23 cellular contexts compared by ENCODE assay signal in the genomic region with DNA sequence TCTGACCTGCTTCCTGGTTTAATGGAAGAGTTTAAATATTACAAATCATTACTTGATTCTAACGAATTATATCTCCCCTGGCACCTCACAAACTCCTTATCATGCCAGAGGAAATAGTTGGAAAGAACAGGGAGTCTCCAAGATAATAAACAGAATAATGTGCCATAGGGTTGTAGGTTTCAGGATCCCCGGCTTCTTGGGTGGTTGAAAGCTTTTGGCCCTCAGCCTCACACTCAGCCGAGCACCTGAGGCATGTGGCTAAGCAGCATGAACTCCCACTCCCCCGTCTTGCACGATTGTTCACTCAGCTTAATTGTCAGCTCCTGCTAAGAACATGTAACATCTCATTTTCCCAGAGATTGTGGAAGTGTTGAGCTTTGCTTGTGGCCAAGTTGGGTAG.
DNase-seq lines count a peak whose midpoint lies in the region; ATAC-seq and TF ChIP-seq lines count a peak whose summit lies in the region.
"Had no signal": no experiment of that assay in that cellular context is flagged by ENCODE, and none has a peak within 500 bp of the region (broad histone marks: within the 10 kb centered on the region; RNA-seq: fewer than 3 reads in every experiment).

No MANE protein-coding gene starts in this region.

- H3K79me2 ChIP-seq in DOHH2 (ENCODE audit: control insufficient read depth, low read length), result no peaks in the 10 kb centered on the region

- no peaks in the 10 kb centered on the region for H3K36me3 ChIP-seq in DOHH2 (ENCODE audit: control insufficient read depth, low read length)
- H3K36me3 ChIP-seq: BE2C, HAP-1 had no signal

- peak; percentile 66 for DNase-seq in NCI-H226
- peak; percentile 22 for DNase-seq in cerebellar cortex (ENCODE audit: low spot score)
- no peak for DNase-seq in sciatic nerve (ENCODE audit: low spot score)
- no peak for DNase-seq in hippocampal formation (lab: John Stamatoyannopoulos, UW)
- DNase-seq in GM19240 (ENCODE audit: insufficient read length, low spot score), result no peak
- DNase-seq: BE2C; CD4-positive, alpha-beta T cell; COR-L47; DND-41; KG1; MV-4-11; NCI-H1105 treated with DMSO at 0.1 percent for 48 hours; NCI-H2029 treated with DMSO at 0.1 percent for 48 hours; NCI-H2171; NCI-H446 treated with DMSO at 0.1 percent for 48 hours; SIG-M5; SK-N-SH had no signal

- H3K4me1 ChIP-seq in DOHH2 (ENCODE audit: control insufficient read depth, low read length), result peaks cover 67% of the 10 kb centered on the region
- H3K4me1 ChIP-seq: A549, BE2C, HAP-1 had no signal

- TF ChIP-seq CTCF in DOHH2 (IDR thresholded peaks at IDR 0.05; ENCODE audit: low read depth, low read length, poor library complexity, severe bottlenecking), result no peak

- H3K9me3 ChIP-seq in DOHH2 (ENCODE audit: control insufficient read depth, insufficient read depth, low read length), result no peaks in the 10 kb centered on the region
- H3K9me3 ChIP-seq: A549, HAP-1, SK-N-SH had no signal

- H3K4me3 ChIP-seq in DOHH2 (ENCODE audit: low read length), result peak overlapping the region; percentile 56
- H3K4me3 ChIP-seq: A549, HAP-1 had no signal

- peaks cover 19% of the 10 kb centered on the region for H3F3A ChIP-seq in DOHH2 (ENCODE audit: control insufficient read depth, insufficient read depth)

- peak overlapping the region; percentile 77 for H3K4me2 ChIP-seq in DOHH2 (ENCODE audit: low read length)
- H3K4me2 ChIP-seq: A549, SK-N-SH had no signal

- intact Hi-C loops in sciatic nerve (cut with DNase I), result no loop called here

- no peaks in the 10 kb centered on the region for H3K9me2 ChIP-seq in DOHH2 (replicated peaks; ENCODE audit: control insufficient read depth, low read length)
- H3K9me2 ChIP-seq: SK-N-SH had no signal

- no peaks in the 10 kb centered on the region for H4K20me1 ChIP-seq in DOHH2 (ENCODE audit: control insufficient read depth, insufficient read depth, low read depth, low read length)

- ATAC-seq in sciatic nerve, result peak; percentile 33
- no peak for ATAC-seq in GM21367 (IDR thresholded peaks at IDR 0.05; ENCODE audit: unreplicated experiment)
- ATAC-seq in GM21360 (IDR thresholded peaks at IDR 0.05; ENCODE audit: unreplicated experiment), result no peak
- ATAC-seq: A549 had no signal

- peak overlapping the region; percentile 89 for H3K27ac ChIP-seq in DOHH2 (ENCODE audit: low read depth, low read length)
- H3K27ac ChIP-seq: A549, RWPE1 had no signal

- H3K27me3 ChIP-seq in DOHH2 (ENCODE audit: control insufficient read depth, low read length), result no peaks in the 10 kb centered on the region
- H3K27me3 ChIP-seq: BE2C had no signal

Comparison
In these comparisons a context has a peak if more than half of its experiments do, and no peak if none do; other contexts are left out.
1. DNase-seq: peak in NCI-H226 (single experiment) and cerebellar cortex (single experiment); none in sciatic nerve (single experiment), hippocampal formation (0 of 2) and GM19240 (single experiment).